ENCODE assay signal across 24 cellular contexts in the genomic region with DNA sequence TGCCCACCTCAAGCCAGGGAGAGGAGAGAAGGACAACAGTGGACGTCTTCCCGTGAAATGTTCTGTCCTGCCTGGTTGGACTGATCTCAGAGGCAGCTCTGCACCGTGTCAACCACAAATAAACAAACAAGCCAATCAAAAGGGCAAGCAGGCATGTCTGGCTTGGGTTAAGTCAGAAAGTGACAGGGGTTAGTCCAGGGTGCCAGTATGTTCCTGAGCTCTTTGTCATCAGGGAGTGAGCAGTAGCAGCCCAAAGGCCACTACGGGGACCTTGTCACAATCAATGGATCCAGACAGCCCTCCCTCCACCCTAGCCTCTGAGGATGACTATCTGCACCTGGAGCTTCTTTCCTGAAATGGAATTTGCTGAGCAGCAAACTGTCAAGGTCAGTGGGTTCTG. TPM values are rescaled to one million over a fixed set of nuclear protein-coding genes. Genes with fewer than 3 reads are reported as not detected.
DNase-seq lines count a peak whose midpoint lies in the region; ATAC-seq, FAIRE-seq and TF ChIP-seq lines count a peak whose summit lies in the region.
"Had no signal": no experiment of that assay in that cellular context is flagged by ENCODE, and none has a peak within 500 bp of the region (broad histone marks: within the 10 kb centered on the region; RNA-seq: fewer than 3 reads in every experiment).

No MANE protein-coding gene starts in this region.

- H3K9ac ChIP-seq in neural progenitor cell, result no peak overlapping the region

- FAIRE-seq in HTR-8/SVneo (lab: Jason Lieb, UNC), result peak; percentile 48
- FAIRE-seq: GM19239 had no signal

- ATAC-seq in Right ventricle myocardium inferior, result peak; percentile 77
- ATAC-seq: SK-N-SH treated with all-trans-retinoic acid at 6 μM for 48 hours had no signal

- no peaks in the 10 kb centered on the region for H3K27me3 ChIP-seq in right atrium auricular region
- peaks cover 6% of the 10 kb centered on the region for H3K27me3 ChIP-seq in left ventricle myocardium inferior (ENCODE audit: low read depth)
- no peaks in the 10 kb centered on the region for H3K27me3 ChIP-seq in neural progenitor cell
- H3K27me3 ChIP-seq in osteoblast (ENCODE audit: insufficient read depth, low read length), result no peaks in the 10 kb centered on the region
- H3K27me3 ChIP-seq: MG63 had no signal

- DNase-seq in Right ventricle myocardium inferior (ENCODE audit: missing footprints) (no peak), right atrium auricular region (ENCODE audit: low spot score) (no peak), HTR-8/SVneo (ENCODE audit: insufficient read length, low spot score) (no peak), left ventricle myocardium inferior (no peak), neural progenitor cell (ENCODE audit: low spot score) (no peak), osteoblast (ENCODE audit: insufficient read length, low spot score, missing footprints) (no peak), NCI-H510A (lab: John Stamatoyannopoulos, UW) (no peak)
- DNase-seq: 8988T; AML-193; CD8-positive, alpha-beta memory T cell; EL; GF-D8; Kasumi-1; MG63; NCI-H1048; NCI-H1417 treated with DMSO at 0.1 percent for 48 hours; NCI-H187; NCI-H510A treated with DMSO at 0.1 percent for 48 hours; NCI-H748 treated with DMSO at 0.1 percent for 48 hours; PC-9; RPMI8226 had no signal

- TF ChIP-seq CTCF in right atrium auricular region (IDR thresholded peaks at IDR 0.05) (no peak), left ventricle myocardium inferior (IDR thresholded peaks at IDR 0.05; ENCODE audit: borderline replicate concordance) (no peak), neural progenitor cell (IDR thresholded peaks at IDR 0.05) (no peak), osteoblast (IDR thresholded peaks at IDR 0.05; ENCODE audit: extremely low read depth, low read depth, low read length) (no peak)

- no peaks in the 10 kb centered on the region for H3K9me3 Mint-ChIP-seq in neural progenitor cell
- H3K9me3 Mint-ChIP-seq: CD8-positive, alpha-beta memory T cell had no signal

- H3K27ac Mint-ChIP-seq in neural progenitor cell, result peak overlapping the region; percentile 51

- H3K79me2 ChIP-seq in neural progenitor cell (ENCODE audit: low read depth), result no peaks in the 10 kb centered on the region
- H3K79me2 ChIP-seq in osteoblast (ENCODE audit: insufficient read depth, low read length), result no peaks in the 10 kb centered on the region

- H3K4me3 ChIP-seq in right atrium auricular region, result no peak overlapping the region
- no peak overlapping the region for H3K4me3 ChIP-seq in left ventricle myocardium inferior
- H3K4me3 ChIP-seq in neural progenitor cell, result no peak overlapping the region
- H3K4me3 ChIP-seq in osteoblast (ENCODE audit: insufficient read depth, low read length), result no peak overlapping the region
- H3K4me3 ChIP-seq: MG63, PC-9 had no signal

- no peaks in the 10 kb centered on the region for H3K4me1 Mint-ChIP-seq in neural progenitor cell

- H3K9me3 ChIP-seq in right atrium auricular region, result no peaks in the 10 kb centered on the region
- no peaks in the 10 kb centered on the region for H3K9me3 ChIP-seq in left ventricle myocardium inferior (replicated peaks)
- no peaks in the 10 kb centered on the region for H3K9me3 ChIP-seq in neural progenitor cell (ENCODE audit: low read depth)
- no peaks in the 10 kb centered on the region for H3K9me3 ChIP-seq in osteoblast (ENCODE audit: low read depth, low read length)

- no peak overlapping the region for H3K4me3 Mint-ChIP-seq in neural progenitor cell
- H3K4me3 Mint-ChIP-seq: CD8-positive, alpha-beta memory T cell had no signal

- no peak overlapping the region for H3K4me2 ChIP-seq in neural progenitor cell
- no peak overlapping the region for H3K4me2 ChIP-seq in osteoblast (ENCODE audit: insufficient read depth, low read length)
- H3K4me2 ChIP-seq: PC-9 had no signal

- intact Hi-C loops in Right ventricle myocardium inferior (cut with DNase I) (loop anchor here (5.0 kb wide), 1 partner anchor 51 kb away; no protein-coding TSS in a partner anchor), left ventricle myocardium inferior (cut with micrococcal nuclease) (no loop called here)

- peaks cover 0 to 21% of the 10 kb centered on the region in 2 donors for H3K4me1 ChIP-seq in right atrium auricular region
- peaks cover 34% of the 10 kb centered on the region for H3K4me1 ChIP-seq in left ventricle myocardium inferior
- no peaks in the 10 kb centered on the region for H3K4me1 ChIP-seq in neural progenitor cell
- H3K4me1 ChIP-seq in osteoblast (ENCODE audit: insufficient read depth, low read length), result peaks cover 9% of the 10 kb centered on the region

- H3K27me3 Mint-ChIP-seq in neural progenitor cell (ENCODE audit: insufficient read depth, low read depth), result peaks cover 2% of the 10 kb centered on the region

- H3K36me3 ChIP-seq in right atrium auricular region (no peaks in the 10 kb centered on the region), left ventricle myocardium inferior (no peaks in the 10 kb centered on the region), neural progenitor cell (no peaks in the 10 kb centered on the region), osteoblast (ENCODE audit: insufficient read depth, low read length) (no peaks in the 10 kb centered on the region)
- H3K36me3 ChIP-seq: MG63 had no signal

- no peaks in the 10 kb centered on the region for H3K36me3 Mint-ChIP-seq in neural progenitor cell
- H3K36me3 Mint-ChIP-seq: CD8-positive, alpha-beta memory T cell had no signal

- no peaks in the 10 kb centered on the region for H3F3A ChIP-seq in neural progenitor cell (ENCODE audit: low read depth)

- H4K20me1 ChIP-seq in neural progenitor cell (ENCODE audit: low read depth), result no peaks in the 10 kb centered on the region
- H4K20me1 ChIP-seq in osteoblast (ENCODE audit: insufficient read depth, low read length), result no peaks in the 10 kb centered on the region

- H2AFZ ChIP-seq in neural progenitor cell (replicated peaks) (no peak overlapping the region), osteoblast (ENCODE audit: low read length) (no peak overlapping the region)
- H2AFZ ChIP-seq: PC-9 had no signal

- H3K27ac ChIP-seq in right atrium auricular region (peak overlapping the region in 1 of 2 donors; percentile 3), left ventricle myocardium inferior (replicated peaks) (peak overlapping the region; percentile 67), neural progenitor cell (no peak overlapping the region), osteoblast (ENCODE audit: low read depth, low read length) (no peak overlapping the region)
- H3K27ac ChIP-seq: C4-2B, PC-9 had no signal

RNA-seq across cellular contexts. Expression of a gene that starts 35.0 kb away (rescaled TPM):
- total RNA-seq in Right ventricle myocardium inferior, result not detected
- total RNA-seq in right atrium auricular region, result not detected
- not detected for total RNA-seq in left ventricle myocardium inferior
- not detected in 2 replicates for total RNA-seq in neural progenitor cell (ENCODE audit: low replicate concordance)
- total RNA-seq in osteoblast, result not detected in 2 replicates
- total RNA-seq: CD8-positive, alpha-beta memory T cell had no signal
